In the genomic region with DNA sequence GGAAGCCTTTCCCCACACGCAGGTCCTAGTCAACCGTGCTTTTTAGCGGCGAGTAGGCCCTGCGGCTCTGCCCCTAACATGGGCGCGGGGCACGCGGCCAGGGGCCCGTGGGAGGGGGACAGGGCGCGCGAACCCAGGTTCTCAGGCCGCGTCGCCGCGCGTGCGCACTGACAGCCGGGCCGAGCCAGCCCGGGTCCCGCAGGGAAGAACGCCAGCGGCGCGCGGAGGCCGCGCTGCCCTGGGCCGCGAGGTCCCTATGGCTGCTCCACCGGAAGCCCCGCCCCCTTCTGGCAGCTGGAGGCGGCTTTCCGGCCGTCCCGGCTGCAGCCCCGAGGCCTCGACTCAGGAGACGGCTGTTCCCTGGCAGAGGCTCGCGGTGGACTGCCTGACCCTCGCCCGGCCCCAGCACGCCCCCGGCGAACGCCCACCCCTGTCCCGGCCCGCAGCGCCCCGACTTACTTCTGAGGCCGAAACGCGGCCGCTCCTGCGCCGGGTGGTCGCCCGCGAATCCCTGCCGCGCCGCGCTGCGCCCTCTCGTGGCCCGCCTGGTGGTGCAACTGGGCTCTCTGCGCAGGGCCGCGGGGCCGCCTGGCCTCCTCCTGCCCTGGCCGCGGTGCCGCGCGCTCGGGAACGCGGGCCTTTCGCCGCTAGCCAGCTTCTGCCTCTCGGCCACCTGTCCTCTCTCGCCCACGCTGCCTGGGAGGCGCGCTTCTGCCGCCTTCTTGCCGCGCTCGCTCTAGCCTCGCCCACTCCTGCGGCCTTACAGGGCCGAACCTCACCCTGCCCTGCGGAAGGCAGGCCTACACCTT, we compare ENCODE assay signal across 8 cellular contexts. TPM values are rescaled to one million over a fixed set of nuclear protein-coding genes. Genes with fewer than 3 reads are reported as not detected.
DNase-seq lines count a peak whose midpoint lies in the region; ATAC-seq and FAIRE-seq lines count a peak whose summit lies in the region.

No MANE protein-coding gene starts in this region.

- peaks cover 1% of the 10 kb centered on the region for H3K36me3 Mint-ChIP-seq in activated CD8-positive, alpha-beta memory T cell treated with anti-CD3 and anti-CD28 coated beads, Interleukin-2, amount 10 ng/mL, durations not matched to agents 7 days and 5 days
- H3K36me3 Mint-ChIP-seq in effector memory CD8-positive, alpha-beta T cell (ENCODE audit: insufficient read depth), result peaks cover 13% of the 10 kb centered on the region

- peak; percentile 86 for FAIRE-seq in HTR-8/SVneo (lab: Jason Lieb, UNC)

- peaks cover 42% of the 10 kb centered on the region for H3K4me1 Mint-ChIP-seq in activated CD8-positive, alpha-beta memory T cell treated with anti-CD3 and anti-CD28 coated beads, Interleukin-2, amount 10 ng/mL, durations not matched to agents 7 days and 5 days
- H3K4me1 Mint-ChIP-seq in effector memory CD8-positive, alpha-beta T cell (ENCODE audit: low read depth in 2 of 2), result peaks cover 8 to 11% of the 10 kb centered on the region in 2 donors

- DNase-seq in D341Med (ENCODE audit: low spot score), result peak; percentile 99
- DNase-seq in HTR-8/SVneo (ENCODE audit: insufficient read length, low spot score), result peak; percentile 94
- peak; percentile 86 for DNase-seq in NOMO-1 treated with DMSO at 0.1 percent for 48 hours (lab: John Stamatoyannopoulos, UW; ENCODE audit: unreplicated experiment)
- peak; percentile 92 for DNase-seq in activated CD8-positive, alpha-beta memory T cell treated with anti-CD3 and anti-CD28 coated beads, Interleukin-2, amount 10 ng/mL, durations not matched to agents 7 days and 5 days
- DNase-seq in effector memory CD8-positive, alpha-beta T cell, result peak; percentile 74 to 83 (median 81)
- DNase-seq in mesenteric fat pad (ENCODE audit: low spot score), result peak; percentile 97
- peak; percentile 58 for DNase-seq in stimulated activated CD8-positive, alpha-beta memory T cell treated with anti-CD3 and anti-CD28 coated beads, Interleukin-15, amount 100 ng/mL, for 1 hour (ENCODE audit: low read depth)

- peak; percentile 92 for ATAC-seq in GM21381 (IDR thresholded peaks at IDR 0.05; ENCODE audit: unreplicated experiment)
- ATAC-seq in activated CD8-positive, alpha-beta memory T cell treated with anti-CD3 and anti-CD28 coated beads, Interleukin-2, amount 10 ng/mL, durations not matched to agents 7 days and 5 days, result peak; percentile 95
- peak; percentile 86 for ATAC-seq in effector memory CD8-positive, alpha-beta T cell (replicated peaks)

- peak overlapping the region; percentile 86 for H3K27ac Mint-ChIP-seq in activated CD8-positive, alpha-beta memory T cell treated with anti-CD3 and anti-CD28 coated beads, Interleukin-2, amount 10 ng/mL, durations not matched to agents 7 days and 5 days
- peak overlapping the region; percentile 83 to 91 for H3K27ac Mint-ChIP-seq in effector memory CD8-positive, alpha-beta T cell

- H3K27me3 Mint-ChIP-seq in activated CD8-positive, alpha-beta memory T cell treated with anti-CD3 and anti-CD28 coated beads, Interleukin-2, amount 10 ng/mL, durations not matched to agents 7 days and 5 days, result no peaks in the 10 kb centered on the region
- no peaks in the 10 kb centered on the region for H3K27me3 Mint-ChIP-seq in effector memory CD8-positive, alpha-beta T cell

- H3K4me3 Mint-ChIP-seq in activated CD8-positive, alpha-beta memory T cell treated with anti-CD3 and anti-CD28 coated beads, Interleukin-2, amount 10 ng/mL, durations not matched to agents 7 days and 5 days, result peak overlapping the region; percentile 78
- peak overlapping the region; percentile 89 to 90 for H3K4me3 Mint-ChIP-seq in effector memory CD8-positive, alpha-beta T cell

- peaks cover 1% of the 10 kb centered on the region for H3K9me3 Mint-ChIP-seq in activated CD8-positive, alpha-beta memory T cell treated with anti-CD3 and anti-CD28 coated beads, Interleukin-2, amount 10 ng/mL, durations not matched to agents 7 days and 5 days (ENCODE audit: low read depth)
- no peaks in the 10 kb centered on the region for H3K9me3 Mint-ChIP-seq in effector memory CD8-positive, alpha-beta T cell

- CTCF ChIA-PET in activated CD8-positive, alpha-beta memory T cell treated with anti-CD3 and anti-CD28 coated beads, Interleukin-2, amount 10 ng/mL, durations not matched to agents 7 days and 5 days (lab: Charles Lee), result interaction anchor here (0.7 to 3.9 kb wide), 13 partner anchors 11 to 183 kb away, joined by 3 to 44 read pairs (median 12); a partner anchor contains a TSS

RNA-seq across cellular contexts. Expression of a gene that starts 16.6 kb away (rescaled TPM):
- under 1 TPM in 1 of 2 experiments, not detected in 1; 0.14 TPM for total RNA-seq in activated CD8-positive, alpha-beta memory T cell treated with anti-CD3 and anti-CD28 coated beads, Interleukin-2, amount 10 ng/mL, durations not matched to agents 7 days and 5 days
- total RNA-seq in mesenteric fat pad, result not detected

RNA-seq across cellular contexts. Expression of a gene that starts 23.4 kb away (rescaled TPM):
- 10 to 100 TPM; 14.2 to 16.2 TPM for total RNA-seq in activated CD8-positive, alpha-beta memory T cell treated with anti-CD3 and anti-CD28 coated beads, Interleukin-2, amount 10 ng/mL, durations not matched to agents 7 days and 5 days
- total RNA-seq in mesenteric fat pad, result 18.8 TPM

Comparison
In these comparisons a context has a peak if more than half of its experiments do, and no peak if none do; other contexts are left out.
1. Peak in every context shown above with its lines: DNase-seq and ATAC-seq.